Comparison of ENCODE assay signal across 20 cellular contexts in genomic region chr9:111610851-111611250, GRCh38.
"Had no signal": no experiment of that assay in that cellular context is flagged by ENCODE, and none has a peak within 500 bp of the region (broad histone marks: within the 10 kb centered on the region; RNA-seq: fewer than 3 reads in every experiment).

No MANE protein-coding gene starts in this region.

- DNase-seq: activated CD4-positive, alpha-beta memory T cell treated with anti-CD3 and anti-CD28 coated beads, Interleukin-2, amount 10 ng/mL, durations not matched to agents 7 days and 5 days; activated CD4-positive, alpha-beta T cell treated with anti-CD3 and anti-CD28 coated beads for 48 hours; activated CD4-positive, CD25-positive, alpha-beta regulatory T cell; activated CD8-positive, alpha-beta memory T cell treated with anti-CD3 and anti-CD28 coated beads, Interleukin-2, amount 10 ng/mL, durations not matched to agents 7 days and 5 days; activated naive CD4-positive, alpha-beta T cell; activated naive CD8-positive, alpha-beta T cell treated with anti-CD3 and anti-CD28 coated beads, Interleukin-2, amount 10 ng/mL, durations not matched to agents 7 days and 5 days; activated T-cell treated with anti-CD3 and anti-CD28 coated beads, Interleukin-2, amount 50 U/mL, for 1 hour; amygdala; body of pancreas; dermis blood vessel endothelial cell; effector memory CD4-positive, alpha-beta T cell; foreskin melanocyte; hypothalamus; islet precursor cell; left ventricle myocardium inferior; naive B cell; retina; stimulated activated naive B cell treated with anti-CD40 and anti-IgM and Interleukin-4, amounts not matched to agents 10 μg/mL and 1 μg/mL and 100 μg/mL, for 72 hours had no signal

- H3K36me3 Mint-ChIP-seq: activated CD8-positive, alpha-beta memory T cell treated with anti-CD3 and anti-CD28 coated beads, Interleukin-2, amount 10 ng/mL, durations not matched to agents 7 days and 5 days; activated naive CD8-positive, alpha-beta T cell treated with anti-CD3 and anti-CD28 coated beads, Interleukin-2, amount 10 ng/mL, durations not matched to agents 7 days and 5 days; naive B cell; stimulated activated naive B cell treated with anti-CD40 and anti-IgM and Interleukin-4, amounts not matched to agents 10 μg/mL and 1 μg/mL and 100 μg/mL, for 72 hours had no signal

- H3K36me3 ChIP-seq: left ventricle myocardium inferior had no signal

- H3K27ac Mint-ChIP-seq: activated CD4-positive, alpha-beta memory T cell treated with anti-CD3 and anti-CD28 coated beads, Interleukin-2, amount 10 ng/mL, durations not matched to agents 7 days and 5 days; activated CD8-positive, alpha-beta memory T cell treated with anti-CD3 and anti-CD28 coated beads, Interleukin-2, amount 10 ng/mL, durations not matched to agents 7 days and 5 days; activated T-helper 17 cell treated with anti-CD3 and anti-CD28 coated beads, Interleukin-2, amount 50 U/mL, for 72 hours; stimulated activated naive B cell treated with anti-CD40 and anti-IgM and Interleukin-4, amounts not matched to agents 10 μg/mL and 1 μg/mL and 100 μg/mL, for 72 hours had no signal

- ATAC-seq: activated CD8-positive, alpha-beta memory T cell treated with anti-CD3 and anti-CD28 coated beads, Interleukin-2, amount 10 ng/mL, durations not matched to agents 7 days and 5 days; activated T-helper 17 cell treated with anti-CD3 and anti-CD28 coated beads, Interleukin-2, amount 50 U/mL, for 72 hours; body of pancreas; stimulated activated naive B cell treated with anti-CD40 and anti-IgM and Interleukin-4, amounts not matched to agents 10 μg/mL and 1 μg/mL and 100 μg/mL, for 72 hours had no signal

- H3K4me3 ChIP-seq: body of pancreas, left ventricle myocardium inferior had no signal

- H3K27me3 ChIP-seq: body of pancreas had no signal

- H3K4me1 ChIP-seq: left ventricle myocardium inferior had no signal

- H3K9me3 ChIP-seq: body of pancreas, left ventricle myocardium inferior had no signal

- H3K4me3 Mint-ChIP-seq: activated CD4-positive, alpha-beta memory T cell treated with anti-CD3 and anti-CD28 coated beads, Interleukin-2, amount 10 ng/mL, durations not matched to agents 7 days and 5 days; activated CD8-positive, alpha-beta memory T cell treated with anti-CD3 and anti-CD28 coated beads, Interleukin-2, amount 10 ng/mL, durations not matched to agents 7 days and 5 days; activated naive CD8-positive, alpha-beta T cell treated with anti-CD3 and anti-CD28 coated beads, Interleukin-2, amount 10 ng/mL, durations not matched to agents 7 days and 5 days; activated T-helper 17 cell treated with anti-CD3 and anti-CD28 coated beads, Interleukin-2, amount 50 U/mL, for 72 hours; naive B cell; stimulated activated naive B cell treated with anti-CD40 and anti-IgM and Interleukin-4, amounts not matched to agents 10 μg/mL and 1 μg/mL and 100 μg/mL, for 72 hours had no signal

- H3K9me3 Mint-ChIP-seq: activated CD4-positive, alpha-beta memory T cell treated with anti-CD3 and anti-CD28 coated beads, Interleukin-2, amount 10 ng/mL, durations not matched to agents 7 days and 5 days; activated naive CD8-positive, alpha-beta T cell treated with anti-CD3 and anti-CD28 coated beads, Interleukin-2, amount 10 ng/mL, durations not matched to agents 7 days and 5 days; activated T-helper 17 cell treated with anti-CD3 and anti-CD28 coated beads, Interleukin-2, amount 50 U/mL, for 72 hours; naive B cell; stimulated activated naive B cell treated with anti-CD40 and anti-IgM and Interleukin-4, amounts not matched to agents 10 μg/mL and 1 μg/mL and 100 μg/mL, for 72 hours had no signal

- H3K27ac ChIP-seq: body of pancreas, left ventricle myocardium inferior, parathyroid adenoma had no signal

- H3K4me1 Mint-ChIP-seq: activated CD4-positive, alpha-beta memory T cell treated with anti-CD3 and anti-CD28 coated beads, Interleukin-2, amount 10 ng/mL, durations not matched to agents 7 days and 5 days; activated CD8-positive, alpha-beta memory T cell treated with anti-CD3 and anti-CD28 coated beads, Interleukin-2, amount 10 ng/mL, durations not matched to agents 7 days and 5 days; activated naive CD8-positive, alpha-beta T cell treated with anti-CD3 and anti-CD28 coated beads, Interleukin-2, amount 10 ng/mL, durations not matched to agents 7 days and 5 days; activated T-helper 17 cell treated with anti-CD3 and anti-CD28 coated beads, Interleukin-2, amount 50 U/mL, for 72 hours; naive B cell; stimulated activated naive B cell treated with anti-CD40 and anti-IgM and Interleukin-4, amounts not matched to agents 10 μg/mL and 1 μg/mL and 100 μg/mL, for 72 hours had no signal
